1 cellular context compared by ENCODE assay signal in the genomic region with DNA sequence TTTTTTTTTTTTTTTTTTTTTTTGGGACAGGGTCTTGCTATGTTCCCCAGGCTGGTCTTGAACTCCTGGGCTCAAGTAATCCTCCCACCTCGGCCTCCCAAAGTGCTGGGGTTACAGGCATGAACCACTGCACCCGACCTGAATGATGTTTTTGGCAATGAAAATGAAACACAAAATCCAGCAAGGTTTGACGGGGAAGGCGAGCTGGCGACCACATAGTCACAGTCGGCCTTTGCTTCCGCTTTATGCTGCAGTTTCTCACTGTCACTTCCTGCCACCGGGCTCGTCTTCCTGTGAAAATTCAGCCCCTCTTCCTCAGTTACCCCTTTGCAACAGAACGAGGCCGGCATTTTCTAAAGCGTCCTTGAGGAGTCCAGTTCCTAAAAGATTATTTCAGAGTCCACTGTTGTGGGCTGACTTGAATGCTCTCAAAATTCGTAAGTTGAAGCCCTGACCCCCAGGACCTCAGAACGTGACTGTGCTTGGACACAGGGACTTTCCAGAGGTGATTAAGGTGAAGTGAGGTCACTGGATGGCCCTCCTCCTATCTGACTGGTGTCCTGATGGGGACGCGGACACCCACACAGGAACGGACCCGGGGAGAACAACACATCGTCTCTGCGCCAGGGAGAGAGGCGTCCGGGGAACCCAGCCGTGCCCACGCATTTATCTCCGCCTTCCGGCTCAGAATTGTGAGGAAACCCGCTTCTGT.
A peak's percentile ranks its signal among the peaks of the same experiment; 100 is the strongest.
TF ChIP-seq lines count a peak whose summit lies in the region.

No MANE protein-coding gene starts in this region.

TF ChIP-seq in K562, 482 proteins besides CTCF, POLR2A, EP300 and RAD21 (continued from another document and continues in another):
- TF ChIP-seq, protein P1, sequence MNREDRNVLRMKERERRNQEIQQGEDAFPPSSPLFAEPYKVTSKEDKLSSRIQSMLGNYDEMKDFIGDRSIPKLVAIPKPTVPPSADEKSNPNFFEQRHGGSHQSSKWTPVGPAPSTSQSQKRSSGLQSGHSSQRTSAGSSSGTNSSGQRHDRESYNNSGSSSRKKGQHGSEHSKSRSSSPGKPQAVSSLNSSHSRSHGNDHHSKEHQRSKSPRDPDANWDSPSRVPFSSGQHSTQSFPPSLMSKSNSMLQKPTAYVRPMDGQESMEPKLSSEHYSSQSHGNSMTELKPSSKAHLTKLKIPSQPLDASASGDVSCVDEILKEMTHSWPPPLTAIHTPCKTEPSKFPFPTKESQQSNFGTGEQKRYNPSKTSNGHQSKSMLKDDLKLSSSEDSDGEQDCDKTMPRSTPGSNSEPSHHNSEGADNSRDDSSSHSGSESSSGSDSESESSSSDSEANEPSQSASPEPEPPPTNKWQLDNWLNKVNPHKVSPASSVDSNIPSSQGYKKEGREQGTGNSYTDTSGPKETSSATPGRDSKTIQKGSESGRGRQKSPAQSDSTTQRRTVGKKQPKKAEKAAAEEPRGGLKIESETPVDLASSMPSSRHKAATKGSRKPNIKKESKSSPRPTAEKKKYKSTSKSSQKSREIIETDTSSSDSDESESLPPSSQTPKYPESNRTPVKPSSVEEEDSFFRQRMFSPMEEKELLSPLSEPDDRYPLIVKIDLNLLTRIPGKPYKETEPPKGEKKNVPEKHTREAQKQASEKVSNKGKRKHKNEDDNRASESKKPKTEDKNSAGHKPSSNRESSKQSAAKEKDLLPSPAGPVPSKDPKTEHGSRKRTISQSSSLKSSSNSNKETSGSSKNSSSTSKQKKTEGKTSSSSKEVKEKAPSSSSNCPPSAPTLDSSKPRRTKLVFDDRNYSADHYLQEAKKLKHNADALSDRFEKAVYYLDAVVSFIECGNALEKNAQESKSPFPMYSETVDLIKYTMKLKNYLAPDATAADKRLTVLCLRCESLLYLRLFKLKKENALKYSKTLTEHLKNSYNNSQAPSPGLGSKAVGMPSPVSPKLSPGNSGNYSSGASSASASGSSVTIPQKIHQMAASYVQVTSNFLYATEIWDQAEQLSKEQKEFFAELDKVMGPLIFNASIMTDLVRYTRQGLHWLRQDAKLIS (CRISPR knock-in tag; IDR thresholded peaks at IDR 0.05) = no peak
- TF ChIP-seq TCFL5 (CRISPR knock-in tag; conservative IDR thresholded peaks at IDR 0.05) = no peak
- TF ChIP-seq, protein P2, sequence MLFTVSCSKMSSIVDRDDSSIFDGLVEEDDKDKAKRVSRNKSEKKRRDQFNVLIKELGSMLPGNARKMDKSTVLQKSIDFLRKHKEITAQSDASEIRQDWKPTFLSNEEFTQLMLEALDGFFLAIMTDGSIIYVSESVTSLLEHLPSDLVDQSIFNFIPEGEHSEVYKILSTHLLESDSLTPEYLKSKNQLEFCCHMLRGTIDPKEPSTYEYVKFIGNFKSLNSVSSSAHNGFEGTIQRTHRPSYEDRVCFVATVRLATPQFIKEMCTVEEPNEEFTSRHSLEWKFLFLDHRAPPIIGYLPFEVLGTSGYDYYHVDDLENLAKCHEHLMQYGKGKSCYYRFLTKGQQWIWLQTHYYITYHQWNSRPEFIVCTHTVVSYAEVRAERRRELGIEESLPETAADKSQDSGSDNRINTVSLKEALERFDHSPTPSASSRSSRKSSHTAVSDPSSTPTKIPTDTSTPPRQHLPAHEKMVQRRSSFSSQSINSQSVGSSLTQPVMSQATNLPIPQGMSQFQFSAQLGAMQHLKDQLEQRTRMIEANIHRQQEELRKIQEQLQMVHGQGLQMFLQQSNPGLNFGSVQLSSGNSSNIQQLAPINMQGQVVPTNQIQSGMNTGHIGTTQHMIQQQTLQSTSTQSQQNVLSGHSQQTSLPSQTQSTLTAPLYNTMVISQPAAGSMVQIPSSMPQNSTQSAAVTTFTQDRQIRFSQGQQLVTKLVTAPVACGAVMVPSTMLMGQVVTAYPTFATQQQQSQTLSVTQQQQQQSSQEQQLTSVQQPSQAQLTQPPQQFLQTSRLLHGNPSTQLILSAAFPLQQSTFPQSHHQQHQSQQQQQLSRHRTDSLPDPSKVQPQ (CRISPR knock-in tag; IDR thresholded peaks at IDR 0.05; ENCODE audit: borderline replicate concordance) = no peak
- TF ChIP-seq THRAP3 (IDR thresholded peaks at IDR 0.05; ENCODE audit: borderline replicate concordance) = no peak
- TF ChIP-seq U2AF1 (optimal IDR thresholded peaks at IDR 0.05; ENCODE audit: low read depth, low read length) = no peak
- TF ChIP-seq NFE2 (IDR thresholded peaks at IDR 0.05; ENCODE audit: low read depth) = no peak
- TF ChIP-seq TAF1 (IDR thresholded peaks at IDR 0.05; ENCODE audit: control insufficient read depth, extremely low read depth, insufficient read depth, low read length, severe bottlenecking) = no peak
- no peak for TF ChIP-seq NR3C1 (CRISPR knock-in tag; IDR thresholded peaks at IDR 0.05)
- TF ChIP-seq ZBTB49 (CRISPR knock-in tag; IDR thresholded peaks at IDR 0.05; ENCODE audit: borderline replicate concordance) = no peak
- TF ChIP-seq RBFOX2 (IDR thresholded peaks at IDR 0.05; ENCODE audit: low read depth, low read length) = peak; percentile 28; the same call in 1 of the 2 replicates
- TF ChIP-seq ZNF347 (CRISPR knock-in tag; IDR thresholded peaks at IDR 0.05; ENCODE audit: low read depth) = no peak
- no peak for TF ChIP-seq MIER1 (IDR thresholded peaks at IDR 0.05; ENCODE audit: low read depth)
- TF ChIP-seq TARDBP (IDR thresholded peaks at IDR 0.05) = no peak
- TF ChIP-seq ZNF197 (CRISPR knock-in tag; IDR thresholded peaks at IDR 0.05; ENCODE audit: low read depth) = no peak
- no peak for TF ChIP-seq ZC3H11A (IDR thresholded peaks at IDR 0.05; ENCODE audit: low read depth, low read length)
- TF ChIP-seq ZNF134 (CRISPR knock-in tag; conservative IDR thresholded peaks at IDR 0.05) = no peak
- peak; percentile 56 for TF ChIP-seq KDM5B (IDR thresholded peaks at IDR 0.05; ENCODE audit: insufficient replicate concordance, low read depth, low read length)
- TF ChIP-seq PBX2 (CRISPR knock-in tag; IDR thresholded peaks at IDR 0.05; ENCODE audit: low read depth) = no peak
- TF ChIP-seq PBX2 (tag; conservative IDR thresholded peaks at IDR 0.05; ENCODE audit: low read depth) = no peak
- TF ChIP-seq, protein P3, sequence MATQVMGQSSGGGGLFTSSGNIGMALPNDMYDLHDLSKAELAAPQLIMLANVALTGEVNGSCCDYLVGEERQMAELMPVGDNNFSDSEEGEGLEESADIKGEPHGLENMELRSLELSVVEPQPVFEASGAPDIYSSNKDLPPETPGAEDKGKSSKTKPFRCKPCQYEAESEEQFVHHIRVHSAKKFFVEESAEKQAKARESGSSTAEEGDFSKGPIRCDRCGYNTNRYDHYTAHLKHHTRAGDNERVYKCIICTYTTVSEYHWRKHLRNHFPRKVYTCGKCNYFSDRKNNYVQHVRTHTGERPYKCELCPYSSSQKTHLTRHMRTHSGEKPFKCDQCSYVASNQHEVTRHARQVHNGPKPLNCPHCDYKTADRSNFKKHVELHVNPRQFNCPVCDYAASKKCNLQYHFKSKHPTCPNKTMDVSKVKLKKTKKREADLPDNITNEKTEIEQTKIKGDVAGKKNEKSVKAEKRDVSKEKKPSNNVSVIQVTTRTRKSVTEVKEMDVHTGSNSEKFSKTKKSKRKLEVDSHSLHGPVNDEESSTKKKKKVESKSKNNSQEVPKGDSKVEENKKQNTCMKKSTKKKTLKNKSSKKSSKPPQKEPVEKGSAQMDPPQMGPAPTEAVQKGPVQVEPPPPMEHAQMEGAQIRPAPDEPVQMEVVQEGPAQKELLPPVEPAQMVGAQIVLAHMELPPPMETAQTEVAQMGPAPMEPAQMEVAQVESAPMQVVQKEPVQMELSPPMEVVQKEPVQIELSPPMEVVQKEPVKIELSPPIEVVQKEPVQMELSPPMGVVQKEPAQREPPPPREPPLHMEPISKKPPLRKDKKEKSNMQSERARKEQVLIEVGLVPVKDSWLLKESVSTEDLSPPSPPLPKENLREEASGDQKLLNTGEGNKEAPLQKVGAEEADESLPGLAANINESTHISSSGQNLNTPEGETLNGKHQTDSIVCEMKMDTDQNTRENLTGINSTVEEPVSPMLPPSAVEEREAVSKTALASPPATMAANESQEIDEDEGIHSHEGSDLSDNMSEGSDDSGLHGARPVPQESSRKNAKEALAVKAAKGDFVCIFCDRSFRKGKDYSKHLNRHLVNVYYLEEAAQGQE (CRISPR knock-in tag; IDR thresholded peaks at IDR 0.05; ENCODE audit: low read depth) = no peak
- no peak; the same call in 1 of the 2 replicates for TF ChIP-seq MAX (CRISPR knock-in tag; IDR thresholded peaks at IDR 0.05)
- no peak for TF ChIP-seq STAT5B (CRISPR knock-in tag; IDR thresholded peaks at IDR 0.05)
- TF ChIP-seq, protein P4, sequence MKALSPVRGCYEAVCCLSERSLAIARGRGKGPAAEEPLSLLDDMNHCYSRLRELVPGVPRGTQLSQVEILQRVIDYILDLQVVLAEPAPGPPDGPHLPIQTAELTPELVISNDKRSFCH (CRISPR knock-in tag; IDR thresholded peaks at IDR 0.05) = no peak
- TF ChIP-seq, protein P4 (tag; IDR thresholded peaks at IDR 0.05) = no peak
- TF ChIP-seq, protein P5, sequence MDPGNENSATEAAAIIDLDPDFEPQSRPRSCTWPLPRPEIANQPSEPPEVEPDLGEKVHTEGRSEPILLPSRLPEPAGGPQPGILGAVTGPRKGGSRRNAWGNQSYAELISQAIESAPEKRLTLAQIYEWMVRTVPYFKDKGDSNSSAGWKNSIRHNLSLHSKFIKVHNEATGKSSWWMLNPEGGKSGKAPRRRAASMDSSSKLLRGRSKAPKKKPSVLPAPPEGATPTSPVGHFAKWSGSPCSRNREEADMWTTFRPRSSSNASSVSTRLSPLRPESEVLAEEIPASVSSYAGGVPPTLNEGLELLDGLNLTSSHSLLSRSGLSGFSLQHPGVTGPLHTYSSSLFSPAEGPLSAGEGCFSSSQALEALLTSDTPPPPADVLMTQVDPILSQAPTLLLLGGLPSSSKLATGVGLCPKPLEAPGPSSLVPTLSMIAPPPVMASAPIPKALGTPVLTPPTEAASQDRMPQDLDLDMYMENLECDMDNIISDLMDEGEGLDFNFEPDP (CRISPR knock-in tag; IDR thresholded peaks at IDR 0.05) = no peak
- no peak for TF ChIP-seq HCFC1 (IDR thresholded peaks at IDR 0.05; ENCODE audit: low read depth, low read length)
- no peak for TF ChIP-seq BMI1 (IDR thresholded peaks at IDR 0.05; ENCODE audit: low read length)
- TF ChIP-seq ZBTB1 (CRISPR knock-in tag; IDR thresholded peaks at IDR 0.05; ENCODE audit: borderline replicate concordance, low read depth) = no peak
- TF ChIP-seq BHLHE40 (IDR thresholded peaks at IDR 0.05; ENCODE audit: low read length) = peak; percentile 93
- TF ChIP-seq ZSCAN32 (CRISPR knock-in tag; IDR thresholded peaks at IDR 0.05) = no peak
- no peak for TF ChIP-seq WHSC1 (IDR thresholded peaks at IDR 0.05; ENCODE audit: low read length)
- TF ChIP-seq ATF1 (CRISPR knock-in tag; IDR thresholded peaks at IDR 0.05) = no peak
- TF ChIP-seq ATF1 (tag; IDR thresholded peaks at IDR 0.05) = 0 out of 2 replicates have a peak, but pooled peaks have one; percentile 22
- TF ChIP-seq ETV5 (CRISPR knock-in tag; IDR thresholded peaks at IDR 0.05; ENCODE audit: low read depth) = peak; percentile 52; the same call in 1 of the 2 replicates
- TF ChIP-seq, protein P6, sequence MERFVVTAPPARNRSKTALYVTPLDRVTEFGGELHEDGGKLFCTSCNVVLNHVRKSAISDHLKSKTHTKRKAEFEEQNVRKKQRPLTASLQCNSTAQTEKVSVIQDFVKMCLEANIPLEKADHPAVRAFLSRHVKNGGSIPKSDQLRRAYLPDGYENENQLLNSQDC (CRISPR knock-in tag; IDR thresholded peaks at IDR 0.05) = no peak
- TF ChIP-seq ELF1 (tag; IDR thresholded peaks at IDR 0.05) = peak; percentile 57; the same call in 1 of the 2 replicates
- TF ChIP-seq MXI1 (IDR thresholded peaks at IDR 0.05; ENCODE audit: low read depth, low read length) = no peak
- no peak for TF ChIP-seq U2AF2 (optimal IDR thresholded peaks at IDR 0.05; ENCODE audit: low read depth, low read length)
- TF ChIP-seq, protein P7, sequence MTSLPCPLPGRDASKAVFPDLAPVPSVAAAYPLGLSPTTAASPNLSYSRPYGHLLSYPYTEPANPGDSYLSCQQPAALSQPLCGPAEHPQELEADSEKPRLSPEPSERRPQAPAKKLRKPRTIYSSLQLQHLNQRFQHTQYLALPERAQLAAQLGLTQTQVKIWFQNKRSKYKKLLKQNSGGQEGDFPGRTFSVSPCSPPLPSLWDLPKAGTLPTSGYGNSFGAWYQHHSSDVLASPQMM (CRISPR knock-in tag; IDR thresholded peaks at IDR 0.05) = no peak
- 0 out of 4 replicates have a peak, but pooled peaks of 1 of the 2 experiments have one; percentile 38 for TF ChIP-seq ETV6 (IDR thresholded peaks at IDR 0.05; ENCODE audit: borderline replicate concordance in 1 of 2, low read depth in 2 of 2, low read length in 1 of 2)
- TF ChIP-seq ETV6 (CRISPR knock-in tag; IDR thresholded peaks at IDR 0.05; ENCODE audit: borderline replicate concordance) = no peak
- no peak for TF ChIP-seq KAT2B (IDR thresholded peaks at IDR 0.05; ENCODE audit: low read depth, low read length)
- no peak for TF ChIP-seq FUS (optimal IDR thresholded peaks at IDR 0.05; ENCODE audit: low read depth, low read length)
